In genomic region chr3:195224980-195225580, GRCh38 we compare ENCODE assay signal across 21 cellular contexts. TPM values are rescaled to one million over a fixed set of nuclear protein-coding genes. Genes with fewer than 3 reads are reported as not detected.
DNase-seq lines count a peak whose midpoint lies in the region; ATAC-seq, FAIRE-seq and TF ChIP-seq lines count a peak whose summit lies in the region.
"Had no signal": no experiment of that assay in that cellular context is flagged by ENCODE, and none has a peak within 500 bp of the region (broad histone marks: within the 10 kb centered on the region; RNA-seq: fewer than 3 reads in every experiment).

No MANE protein-coding gene starts in this region.

- ATAC-seq in left cardiac atrium = no peak
- ATAC-seq: naive thymus-derived CD4-positive, alpha-beta T cell; Right ventricle myocardium inferior had no signal

- H3K9ac ChIP-seq in endothelial cell of umbilical vein (replicated peaks; ENCODE audit: extremely low read depth, insufficient read depth, low read length) = no peak overlapping the region

- FAIRE-seq in endothelial cell of umbilical vein (lab: Jason Lieb, UNC) = no peak
- FAIRE-seq: GM12892, islet of Langerhans had no signal

- POLR2A ChIA-PET in endothelial cell of umbilical vein (lab: Charles Lee) = no interaction called here

- no peak for TF ChIP-seq EP300 in sigmoid colon (IDR thresholded peaks at IDR 0.05)

- H3K4me3 ChIP-seq in right atrium auricular region (no peak overlapping the region), endothelial cell of umbilical vein (replicated peaks in 1 of 3; ENCODE audit: insufficient read depth in 1 of 3, low read depth in 1 of 3, low read length in 3 of 3) (no peak overlapping the region), sigmoid colon (no peak overlapping the region)
- H3K4me3 ChIP-seq: dorsolateral prefrontal cortex had no signal

- H3K4me1 ChIP-seq in right atrium auricular region (peaks cover 0 to 40% of the 10 kb centered on the region in 2 donors), endothelial cell of umbilical vein (ENCODE audit: control insufficient read depth, extremely low read depth, insufficient read depth, low read length) (peaks cover 33% of the 10 kb centered on the region), sigmoid colon (peaks cover 0 to 48% (median 44%) of the 10 kb centered on the region in 4 donors)

- no peaks in the 10 kb centered on the region for H4K20me1 ChIP-seq in endothelial cell of umbilical vein (replicated peaks; ENCODE audit: control insufficient read depth, extremely low read depth, insufficient read depth, low read length)

- no peaks in the 10 kb centered on the region for H3K9me3 ChIP-seq in right atrium auricular region
- no peaks in the 10 kb centered on the region for H3K9me3 ChIP-seq in endothelial cell of umbilical vein (replicated peaks; ENCODE audit: control insufficient read depth, insufficient read depth, low read length)
- no peaks in the 10 kb centered on the region for H3K9me3 ChIP-seq in sigmoid colon
- H3K9me3 ChIP-seq: BE2C had no signal

- TF ChIP-seq POLR2A in endothelial cell of umbilical vein (IDR thresholded peaks at IDR 0.05; ENCODE audit: low read depth, low read length) = no peak
- TF ChIP-seq POLR2A in sigmoid colon (IDR thresholded peaks at IDR 0.05) = no peak

- H3K27me3 ChIP-seq in right atrium auricular region = no peaks in the 10 kb centered on the region
- no peaks in the 10 kb centered on the region for H3K27me3 ChIP-seq in endothelial cell of umbilical vein (ENCODE audit: control insufficient read depth in 2 of 2, insufficient read depth in 2 of 2, low read length in 2 of 2)
- no peaks in the 10 kb centered on the region for H3K27me3 ChIP-seq in sigmoid colon
- H3K27me3 ChIP-seq: BE2C, dorsolateral prefrontal cortex had no signal

- TF ChIP-seq CTCF in right atrium auricular region (IDR thresholded peaks at IDR 0.05) = no peak
- no peak for TF ChIP-seq CTCF in endothelial cell of umbilical vein (IDR thresholded peaks at IDR 0.05; ENCODE audit: extremely low read depth in 1 of 2, insufficient read depth in 1 of 2, low read depth in 1 of 2, low read length in 2 of 2)
- no peak for TF ChIP-seq CTCF in sigmoid colon (IDR thresholded peaks at IDR 0.05)

- peak; percentile 32 for DNase-seq in right atrium auricular region (ENCODE audit: low spot score)
- DNase-seq in left cardiac atrium = no peak
- DNase-seq in endothelial cell of umbilical vein (ENCODE audit: low read depth, low spot score) = no peak
- peak; percentile 29 for DNase-seq in sigmoid colon
- no peak for DNase-seq in stimulated activated CD4-positive, alpha-beta T cell treated with anti-CD3 and anti-CD28 coated beads, Interleukin-2, amount 100 ng/mL, for 48 hours
- DNase-seq in stimulated activated CD4-positive, alpha-beta T cell treated with anti-CD3 and anti-CD28 coated beads, Interleukin-2, amount 100 ng/mL, for 24 hours = no peak
- no peak for DNase-seq in SIG-M5 treated with dmso at 0.1 percent for 504 hours (lab: John Stamatoyannopoulos, UW; ENCODE audit: unreplicated experiment)
- no peak for DNase-seq in T-helper 1 cell
- DNase-seq: activated CD4-positive, alpha-beta T cell treated with anti-CD3 and anti-CD28 coated beads, Interleukin-2, amount 50 U/mL, for 48 hours; BE2C; CD8-positive, alpha-beta memory T cell; glutamatergic neuron; GOT3; Kasumi-1; retina; stimulated activated CD4-positive, alpha-beta T cell treated with anti-CD3 and anti-CD28 coated beads, Interleukin-4, amount 100 ng/mL, for 1 hour had no signal

- H3K36me3 ChIP-seq in right atrium auricular region (no peaks in the 10 kb centered on the region), endothelial cell of umbilical vein (ENCODE audit: control insufficient read depth in 2 of 2, extremely low read depth in 1 of 2, insufficient read depth in 2 of 2, low read length in 2 of 2) (peaks cover 0 to 2% of the 10 kb centered on the region in 2 experiments), sigmoid colon (no peaks in the 10 kb centered on the region)
- H3K36me3 ChIP-seq: BE2C had no signal

- H3K27ac ChIP-seq in right atrium auricular region (no peak overlapping the region), endothelial cell of umbilical vein (ENCODE audit: insufficient read depth, low read depth, low read length) (peak overlapping the region; percentile 87), sigmoid colon (peak overlapping the region in 3 of 4 donors; percentile 77 to 84 (median 83))

- dilution Hi-C loops in endothelial cell of umbilical vein (cut with MboI; ENCODE audit: extremely low pct_ligation_motif_present, low sequenced_read_pairs) = no loop called here

- no TSS peak for BruUV-seq in endothelial cell of umbilical vein (replicated peaks; lab: Mats Ljungman, UMichigan)

- no peaks in the 10 kb centered on the region for H3K9me1 ChIP-seq in endothelial cell of umbilical vein (replicated peaks; ENCODE audit: control insufficient read depth, extremely low read depth, insufficient read depth, low read length)

- CTCF ChIA-PET in endothelial cell of umbilical vein (lab: Charles Lee) = interaction anchor here (0.5 to 1.8 kb wide), 12 partner anchors 14 to 542 kb away, joined by 3 to 12 read pairs (median 3); no protein-coding TSS in a partner anchor

- H2AFZ ChIP-seq in endothelial cell of umbilical vein (ENCODE audit: low read depth, low read length) = no peak overlapping the region

- 93 to 96% methylated on average over 3 of the region's 3 CpGs for WGBS in sigmoid colon, 2 donors

- peaks cover 18% of the 10 kb centered on the region for H3K79me2 ChIP-seq in endothelial cell of umbilical vein (ENCODE audit: control insufficient read depth, insufficient read depth, low read length)

- no peak overlapping the region for H3K4me2 ChIP-seq in endothelial cell of umbilical vein (ENCODE audit: insufficient read depth, low read length)

- intact Hi-C loops in left cardiac atrium (cut with DNase I) = no loop called here
- intact Hi-C loops in endothelial cell of umbilical vein (cut with micrococcal nuclease) = no loop called here
- intact Hi-C loops in sigmoid colon (cut with DNase I) = no loop called here

TF ChIP-seq in endothelial cell of umbilical vein, 7 proteins besides CTCF, POLR2A, EP300 and RAD21:
- TF ChIP-seq GATA2 (IDR thresholded peaks at IDR 0.05; ENCODE audit: insufficient read depth, insufficient read length, low read depth, low read length) = no peak
- no peak for TF ChIP-seq EZH2 (IDR thresholded peaks at IDR 0.05; ENCODE audit: borderline replicate concordance, low read depth, low read length, severe bottlenecking)
- TF ChIP-seq MAX (IDR thresholded peaks at IDR 0.05; ENCODE audit: insufficient read depth, insufficient read length) = no peak
- TF ChIP-seq JUN (IDR thresholded peaks at IDR 0.05; ENCODE audit: borderline replicate concordance, insufficient read depth, insufficient read length, low read depth) = no peak
- TF ChIP-seq POLR2AphosphoS5 (IDR thresholded peaks at IDR 0.05; ENCODE audit: insufficient read depth, low read depth, low read length) = no peak
- no peak for TF ChIP-seq MYC (IDR thresholded peaks at IDR 0.05; ENCODE audit: low read depth, low read length)
- TF ChIP-seq FOS (IDR thresholded peaks at IDR 0.05; ENCODE audit: borderline replicate concordance, insufficient read depth, low read length) = no peak

RNA-seq across cellular contexts. Expression of gene XXYLT1, which starts 45.9 kb away (rescaled TPM):
- total RNA-seq in right atrium auricular region (1 to 10 TPM; 4.6 to 6.7 TPM), left cardiac atrium (1 to 10 TPM; 4.2 to 8.8 TPM), endothelial cell of umbilical vein (58.6 and 78.1 TPM in 2 replicates), sigmoid colon (10 to 100 TPM; 11.1 to 13.8 (median 11.7) TPM)
- polyA plus RNA-seq in endothelial cell of umbilical vein (54.4 and 60.4 TPM in 2 replicates), sigmoid colon (1 to 10 TPM; 2.5 to 6.8 (median 3.0) TPM)
- 60.0 and 66.8 TPM in 2 replicates for polyA plus RNA-seq in endothelial cell of umbilical vein (2011; cell fraction: cytosol; rRNA removed)
- 67.9 and 73.2 TPM in 2 replicates for polyA plus RNA-seq in endothelial cell of umbilical vein (2011; cell fraction: nucleus; rRNA removed)
- 30.5 and 45.2 TPM in 2 replicates for polyA plus RNA-seq in endothelial cell of umbilical vein (2012)
- 50.5 and 51.7 TPM in 2 replicates for polyA minus RNA-seq in endothelial cell of umbilical vein
- 21.5 TPM for polyA minus RNA-seq in endothelial cell of umbilical vein (2011; cell fraction: cytosol; rRNA and poly(A)+ RNA removed)
- 33.1 and 41.5 TPM in 2 replicates for polyA minus RNA-seq in endothelial cell of umbilical vein (2011; cell fraction: nucleus; rRNA and poly(A)+ RNA removed)

Comparison
In these comparisons a context has a peak if more than half of its experiments do, and no peak if none do; other contexts are left out.
1. DNase-seq: peak in right atrium auricular region (single experiment) and sigmoid colon (single experiment); none in left cardiac atrium (single experiment), endothelial cell of umbilical vein (single experiment), stimulated activated CD4-positive, alpha-beta T cell treated with anti-CD3 and anti-CD28 coated beads, Interleukin-2, amount 100 ng/mL, for 48 hours (0 of 2), stimulated activated CD4-positive, alpha-beta T cell treated with anti-CD3 and anti-CD28 coated beads, Interleukin-2, amount 100 ng/mL, for 24 hours (0 of 2), SIG-M5 treated with dmso at 0.1 percent for 504 hours (single experiment) and T-helper 1 cell (0 of 5).
2. H3K27ac ChIP-seq: peak in endothelial cell of umbilical vein (single experiment) and sigmoid colon (3 of 4); none in right atrium auricular region (0 of 2).